In genomic region chr14:95265106-95266094, GRCh38 we compare ENCODE assay signal across 7 cellular contexts. TPM values are rescaled to one million over a fixed set of nuclear protein-coding genes. Genes with fewer than 3 reads are reported as not detected.
DNase-seq lines count a peak whose midpoint lies in the region; FAIRE-seq and TF ChIP-seq lines count a peak whose summit lies in the region.

No MANE protein-coding gene starts in this region.

- peak; percentile 94 for FAIRE-seq in GM12891 (lab: Jason Lieb, UNC)

- H3K4me3 ChIP-seq in SK-N-MC (0 out of 2 replicates have a peak overlapping the region, but pooled peaks have one; percentile 8), mesodermal cell (ENCODE audit: extremely low read depth, insufficient read depth, low read length, poor library complexity, severe bottlenecking) (no peak overlapping the region), thymus (ENCODE audit: low read length) (no peak overlapping the region)

- peak; percentile 45 for TF ChIP-seq POLR2A in GM12891 (IDR thresholded peaks at IDR 0.05; ENCODE audit: low read depth, low read length)

- DNase-seq in GM12891 (ENCODE audit: insufficient read length, low spot score) (no peak), GOT3 (lab: John Stamatoyannopoulos, UW) (peak; percentile 22), KG1 (lab: John Stamatoyannopoulos, UW) (peak; percentile 14), SK-N-MC (ENCODE audit: low read depth, low spot score) (no peak)

- 75 to 76% methylated on average over 10 of the region's 12 CpGs for WGBS in mesodermal cell (ENCODE audit: insufficient coverage in 2 of 2), 2 experiments
- 70% methylated on average over 12 of the region's 12 CpGs for WGBS in thymus

- H3K27me3 ChIP-seq in thymus (ENCODE audit: control insufficient read depth, insufficient read depth): no peaks in the 10 kb centered on the region

- H3K36me3 ChIP-seq in SK-N-MC (ENCODE audit: insufficient read depth, low read length) (no peaks in the 10 kb centered on the region), mesodermal cell (ENCODE audit: control insufficient read depth, insufficient read depth, low read length) (no peaks in the 10 kb centered on the region), thymus (ENCODE audit: control insufficient read depth, insufficient read depth) (no peaks in the 10 kb centered on the region)

- H3K4me1 ChIP-seq in mesodermal cell (ENCODE audit: control insufficient read depth, insufficient read depth, low read length, poor library complexity, severe bottlenecking) (peaks cover 21% of the 10 kb centered on the region), thymus (ENCODE audit: control insufficient read depth, insufficient read depth, low read length) (peaks cover 4% of the 10 kb centered on the region)

- H3K27ac ChIP-seq in SK-N-MC: peak overlapping the region; percentile 26; the same call in 1 of the 2 replicates
- H3K27ac ChIP-seq in cingulate gyrus (ENCODE audit: low read depth, low read length): peak overlapping the region; percentile 41
- peak overlapping the region; percentile 89 for H3K27ac ChIP-seq in mesodermal cell (ENCODE audit: low read depth, low read length, severe bottlenecking)
- H3K27ac ChIP-seq in thymus (ENCODE audit: low read depth): peak overlapping the region; percentile 70

- H3K9ac ChIP-seq in SK-N-MC (ENCODE audit: insufficient read length): no peak overlapping the region

- H3K9me3 ChIP-seq in SK-N-MC (ENCODE audit: low read depth, low read length): no peaks in the 10 kb centered on the region
- peaks cover 7% of the 10 kb centered on the region for H3K9me3 ChIP-seq in mesodermal cell (ENCODE audit: control insufficient read depth, low read length)
- no peaks in the 10 kb centered on the region for H3K9me3 ChIP-seq in thymus (ENCODE audit: control insufficient read depth)

TF ChIP-seq in GM12891, 5 proteins besides CTCF, POLR2A, EP300 and RAD21:
- TF ChIP-seq POLR2AphosphoS5 (IDR thresholded peaks at IDR 0.05; ENCODE audit: low read depth, low read length): no peak; the same call in 1 of the 2 replicates
- TF ChIP-seq SPI1 (IDR thresholded peaks at IDR 0.05; ENCODE audit: low read depth, low read length): peak; percentile 98
- peak; percentile 88 for TF ChIP-seq PAX5 (IDR thresholded peaks at IDR 0.05; ENCODE audit: insufficient read depth, low read length, severe bottlenecking)
- TF ChIP-seq TAF1 (IDR thresholded peaks at IDR 0.05; ENCODE audit: low read depth, low read length): no peak
- peak; percentile 98 for TF ChIP-seq POU2F2 (IDR thresholded peaks at IDR 0.05; ENCODE audit: low read depth, low read length)
TF ChIP-seq in GM12891: peak in this region for 3.

RNA-seq across cellular contexts. Expression of gene CLMN, which starts 54.3 kb away (rescaled TPM):
- 15.1 TPM for polyA plus RNA-seq in GM12891 (2012; ENCODE audit: low read depth, missing spikeins)
- 6.4 TPM for polyA plus RNA-seq in mesodermal cell (2013, experiment 1 of 2)
- polyA plus RNA-seq in mesodermal cell (2013, experiment 2 of 2): 5.1 TPM
- 1.9 TPM for polyA plus RNA-seq in thymus

Comparison
In these comparisons a context has a peak if more than half of its experiments do, and no peak if none do; other contexts are left out.
1. DNase-seq: peak in GOT3 (single experiment) and KG1 (single experiment); none in GM12891 (single experiment) and SK-N-MC (single experiment).
2. H3K27ac ChIP-seq: peak in every context shown above with its lines; median percentile 89 in mesodermal cell; 70 in thymus; 41 in cingulate gyrus; 26 in SK-N-MC.